1 cellular context compared by ENCODE assay signal in the genomic region with DNA sequence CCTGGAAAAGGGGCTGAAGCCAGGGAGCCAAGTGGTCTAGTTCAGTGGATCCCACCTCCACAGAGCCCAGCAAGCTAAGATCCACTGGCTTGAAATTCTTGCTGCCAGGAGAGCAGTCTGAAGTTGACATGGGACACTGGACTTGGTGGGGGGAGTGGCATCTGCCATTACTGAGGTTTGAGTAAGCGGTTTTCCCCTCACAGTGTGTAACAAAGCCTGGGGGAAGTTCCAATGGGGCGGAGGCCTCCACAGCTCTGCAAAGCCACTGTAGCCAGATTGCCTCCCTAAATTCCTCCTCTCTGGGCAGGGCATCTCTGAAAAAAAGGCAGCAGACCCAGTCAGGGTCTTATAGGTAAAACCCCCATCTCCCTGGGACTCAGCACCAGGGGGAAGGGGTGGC.
TF ChIP-seq lines count a peak whose summit lies in the region.

No MANE protein-coding gene starts in this region.

TF ChIP-seq in GM12878, 131 proteins besides CTCF, POLR2A, EP300 and RAD21 (continued from another document):
- TF ChIP-seq, protein P1, sequence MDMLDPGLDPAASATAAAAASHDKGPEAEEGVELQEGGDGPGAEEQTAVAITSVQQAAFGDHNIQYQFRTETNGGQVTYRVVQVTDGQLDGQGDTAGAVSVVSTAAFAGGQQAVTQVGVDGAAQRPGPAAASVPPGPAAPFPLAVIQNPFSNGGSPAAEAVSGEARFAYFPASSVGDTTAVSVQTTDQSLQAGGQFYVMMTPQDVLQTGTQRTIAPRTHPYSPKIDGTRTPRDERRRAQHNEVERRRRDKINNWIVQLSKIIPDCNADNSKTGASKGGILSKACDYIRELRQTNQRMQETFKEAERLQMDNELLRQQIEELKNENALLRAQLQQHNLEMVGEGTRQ (IDR thresholded peaks at IDR 0.05; ENCODE audit: borderline replicate concordance, low read depth, low read length), result no peak
